ENCODE assay signal across 24 cellular contexts in the genomic region with DNA sequence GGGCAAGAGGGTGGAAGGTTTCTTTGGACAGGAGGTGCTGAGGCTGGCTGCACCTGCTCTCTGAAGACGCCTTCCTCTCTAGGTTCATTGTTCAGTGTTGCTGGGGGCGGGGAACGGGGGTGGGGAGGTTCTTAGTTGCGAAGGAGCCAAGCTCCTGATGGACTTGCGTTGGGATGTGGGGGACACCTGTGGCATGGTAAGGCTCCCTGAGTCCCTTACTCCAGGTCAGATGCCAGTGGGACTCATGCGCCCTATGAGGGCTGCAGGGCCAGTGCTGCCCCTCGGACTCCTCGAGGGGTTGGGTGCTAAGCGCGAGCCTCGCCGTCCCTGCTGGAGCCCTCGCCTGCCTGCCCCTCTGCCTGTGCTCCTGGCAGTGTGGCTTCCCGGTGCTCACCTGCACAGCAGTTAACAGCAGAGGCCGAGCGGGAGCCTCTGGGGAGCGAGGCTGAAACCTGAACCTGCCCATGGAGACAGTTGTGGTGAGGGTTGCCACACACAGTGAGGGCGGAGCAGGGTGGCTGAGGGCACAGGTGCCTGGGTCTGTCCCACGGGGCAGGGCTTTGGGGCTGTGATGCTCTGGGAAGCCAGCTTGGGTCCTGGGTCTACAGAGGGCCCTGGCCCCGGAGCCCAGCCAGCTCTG. TPM values are rescaled to one million over a fixed set of nuclear protein-coding genes. Genes with fewer than 3 reads are reported as not detected.
A peak's percentile ranks its signal among the peaks of the same experiment; 100 is the strongest.
DNase-seq lines count a peak whose midpoint lies in the region; ATAC-seq and TF ChIP-seq lines count a peak whose summit lies in the region.
"Had no signal": no experiment of that assay in that cellular context is flagged by ENCODE, and none has a peak within 500 bp of the region (broad histone marks: within the 10 kb centered on the region; RNA-seq: fewer than 3 reads in every experiment).

No MANE protein-coding gene starts in this region.

- CTCF ChIA-PET in RWPE1 (lab: Yijun Ruan, JAX), result interaction anchor here (0.9 to 1.0 kb wide), 2 partner anchors 12 to 284 kb away, joined by 3 to 5 read pairs; no protein-coding TSS in a partner anchor

- TF ChIP-seq CTCF in NB4 (IDR thresholded peaks at IDR 0.05; ENCODE audit: low read depth, low read length) (no peak), RWPE1 (conservative IDR thresholded peaks at IDR 0.05; ENCODE audit: low read depth) (no peak)

- peaks cover 0 to 89% (median 64%) of the 10 kb centered on the region in 11 experiments; a peak in 20 of 22 replicates for H4K20me1 ChIP-seq in BLaER1 treated with 17β-estradiol and CSF1 and Interleukin-3, amounts not matched to agents 10 nM and 100 nM

- peak overlapping the region; percentile 6 to 92 (median 81); a peak in 21 of 22 replicates for H3K4me2 ChIP-seq in BLaER1 treated with 17β-estradiol and CSF1 and Interleukin-3, amounts not matched to agents 10 nM and 100 nM

- POLR2A ChIA-PET in RWPE1 (lab: Yijun Ruan, JAX; ENCODE audit: low non-redundant PET), result no interaction called here

- peaks cover 10 to 69% (median 45%) of the 10 kb centered on the region in 10 experiments; a peak in 19 of 20 replicates for H3K4me1 ChIP-seq in BLaER1 treated with 17β-estradiol and CSF1 and Interleukin-3, amounts not matched to agents 10 nM and 100 nM

- peaks cover 50 to 80% (median 58%) of the 10 kb centered on the region in 11 experiments for H3K36me3 ChIP-seq in BLaER1 treated with 17β-estradiol and CSF1 and Interleukin-3, amounts not matched to agents 10 nM and 100 nM

- DNase-seq in NB4 (ENCODE audit: low read depth) (peak; percentile 12), RWPE1 (ENCODE audit: low spot score) (no peak), myocyte (ENCODE audit: low read depth) (peak; percentile 56), NCI-H1092 treated with DMSO at 0.1 percent for 48 hours (lab: John Stamatoyannopoulos, UW) (no peak), HUDEP-2 (lab: John Stamatoyannopoulos, UW; ENCODE audit: unreplicated experiment in 76 of 76) (no peak)
- DNase-seq: activated CD4-positive, alpha-beta memory T cell treated with anti-CD3 and anti-CD28 coated beads, Interleukin-2, amount 10 ng/mL, durations not matched to agents 7 days and 5 days; activated CD4-positive, CD25-positive, alpha-beta regulatory T cell; activated T-cell treated with anti-CD3 and anti-CD28 coated beads, Interleukin-2, amount 50 U/mL, for 24 hours; Calu3; H7; left colon; mesenchymal stem cell; MG63; NCI-H1694; NCI-H524 had no signal

- no peak for TF ChIP-seq POLR2A in NB4 (IDR thresholded peaks at IDR 0.05; ENCODE audit: extremely low read depth, insufficient read length)

- peak overlapping the region in 5 of 11 experiments; percentile 53 to 76 (median 69); a peak in 7 of 22 replicates for H3K27ac ChIP-seq in BLaER1 treated with 17β-estradiol and CSF1 and Interleukin-3, amounts not matched to agents 10 nM and 100 nM
- H3K27ac ChIP-seq in RWPE1, result peak overlapping the region; percentile 32
- H3K27ac ChIP-seq: right atrium auricular region, upper lobe of left lung had no signal

- H3K9ac ChIP-seq in BLaER1 treated with 17β-estradiol and CSF1 and Interleukin-3, amounts not matched to agents 10 nM and 100 nM, result peak overlapping the region in 9 of 11 experiments; percentile 3 to 69 (median 38); a peak in 13 of 22 replicates

- H3K9me3 ChIP-seq in BLaER1 treated with 17β-estradiol and CSF1 and Interleukin-3, amounts not matched to agents 10 nM and 100 nM (replicated peaks in 1 of 11), result no peaks in the 10 kb centered on the region
- H3K9me3 ChIP-seq: MG63, right atrium auricular region, upper lobe of left lung had no signal

- peaks cover 0 to 19% (median 16%) of the 10 kb centered on the region in 11 experiments; a peak in 17 of 22 replicates for H3K27me3 ChIP-seq in BLaER1 treated with 17β-estradiol and CSF1 and Interleukin-3, amounts not matched to agents 10 nM and 100 nM
- H3K27me3 ChIP-seq: MG63, right atrium auricular region, upper lobe of left lung had no signal

- ATAC-seq in HG03025 (IDR thresholded peaks at IDR 0.05; ENCODE audit: low FRiP score, unreplicated experiment), result no peak
- no peak for ATAC-seq in GM18873 (IDR thresholded peaks at IDR 0.05; ENCODE audit: low FRiP score, unreplicated experiment)
- ATAC-seq: left colon had no signal

- H3K4me3 ChIP-seq in BLaER1 treated with 17β-estradiol and CSF1 and Interleukin-3, amounts not matched to agents 10 nM and 100 nM, result no peak overlapping the region
- H3K4me3 ChIP-seq in NB4 (ENCODE audit: low read depth, low read length), result no peak overlapping the region
- H3K4me3 ChIP-seq: MG63, right atrium auricular region, upper lobe of left lung had no signal

RNA-seq across cellular contexts. Expression of gene RNU6ATAC, which starts 5.5 kb away (rescaled TPM):
- not detected in 2 replicates for total RNA-seq in myocyte
- not detected for polyA plus RNA-seq in myocyte (2012)
- total RNA-seq: H7, osteoblast, right atrium auricular region had no signal
- polyA plus RNA-seq: adipose tissue, BJ, IgD-negative memory B cell had no signal

RNA-seq across cellular contexts. Expression of gene WDR5, which starts 23.0 kb away (rescaled TPM):
- 60.8 and 82.9 TPM in 2 replicates for total RNA-seq in myocyte
- polyA plus RNA-seq in myocyte (2012), result 42.3 TPM

Comparison
In these comparisons a context has a peak if more than half of its experiments do, and no peak if none do; other contexts are left out.
1. DNase-seq: peak in NB4 (single experiment) and myocyte (single experiment); none in RWPE1 (single experiment), NCI-H1092 treated with DMSO at 0.1 percent for 48 hours (single experiment) and HUDEP-2 (0 of 76).